In the genomic region with DNA sequence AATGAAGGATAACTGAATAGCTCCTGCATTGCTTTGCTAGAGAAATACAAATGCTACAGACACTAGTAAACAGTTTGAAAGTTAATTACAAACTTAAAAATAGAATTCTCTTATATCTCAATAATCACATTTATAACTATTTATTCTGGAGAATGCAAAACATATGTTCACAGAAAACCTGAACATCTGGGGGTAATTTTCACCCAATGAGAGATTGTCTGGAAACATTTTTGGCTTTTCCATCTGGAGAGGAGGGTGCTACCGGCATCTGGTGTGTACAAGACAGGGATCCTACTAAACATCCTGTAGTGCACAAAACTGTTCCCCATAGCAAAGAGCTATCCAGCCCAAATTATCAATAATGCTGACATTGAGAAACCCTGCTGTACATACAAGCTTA, we compare ENCODE assay signal across 22 cellular contexts.
"Had no signal": no experiment of that assay in that cellular context is flagged by ENCODE, and none has a peak within 500 bp of the region (broad histone marks: within the 10 kb centered on the region; RNA-seq: fewer than 3 reads in every experiment).

No MANE protein-coding gene starts in this region.

- H3K27me3 Mint-ChIP-seq: T-cell had no signal

- ATAC-seq: Panc1, PC-3, T-cell had no signal

- H3K4me1 Mint-ChIP-seq: T-cell had no signal

- DNase-seq: KBM-7; MV-4-11; NCI-H1048; NCI-H1105; NCI-H1417; NCI-H1436 treated with DMSO at 0.1 percent for 48 hours; NCI-H187; NCI-H2029; NCI-H2081 treated with DMSO at 0.1 percent for 48 hours; NCI-H2171; NCI-H226; NCI-H446; NCI-H510A; NCI-H526 treated with DMSO at 0.1 percent for 48 hours; NCI-H774; NK-92 treated with Interleukin-12 subunit alpha and Interleukin-12 subunit beta, amount 100 ng/mL, for 24 hours; PC-3; SHP77; SW 1271; T-cell had no signal

- H3K36me3 Mint-ChIP-seq: T-cell had no signal

- H3K27ac ChIP-seq: RWPE1 had no signal

- H3K4me3 Mint-ChIP-seq: T-cell had no signal

- H3K27ac Mint-ChIP-seq: T-cell had no signal
